ENCODE assay signal across 26 cellular contexts in genomic region chr9:28961625-28962024, GRCh38.
"Had no signal": no experiment of that assay in that cellular context is flagged by ENCODE, and none has a peak within 500 bp of the region (broad histone marks: within the 10 kb centered on the region; RNA-seq: fewer than 3 reads in every experiment).

No MANE protein-coding gene starts in this region.

- H3K4me3 ChIP-seq: Peyer's patch, SJCRH30 had no signal

- H3K27ac ChIP-seq: Peyer's patch, RWPE1, SJCRH30 had no signal

- H3K36me3 Mint-ChIP-seq: activated CD4-positive, alpha-beta memory T cell treated with anti-CD3 and anti-CD28 coated beads for 36 hours; activated naive CD4-positive, alpha-beta T cell treated with anti-CD3 and anti-CD28 coated beads, Interleukin-2, amount 50 U/mL, for 72 hours; brain had no signal

- H3K4me1 ChIP-seq: Peyer's patch, SJCRH30 had no signal

- H3K9me3 ChIP-seq: Peyer's patch, SJCRH30 had no signal

- H3K27me3 Mint-ChIP-seq: activated CD4-positive, alpha-beta memory T cell treated with anti-CD3 and anti-CD28 coated beads for 36 hours; activated CD4-positive, alpha-beta T cell treated with anti-CD3 and anti-CD28 coated beads, Interleukin-2, amount 10 ng/mL, durations not matched to agents 7 days and 5 days; brain; central memory CD8-positive, alpha-beta T cell had no signal

- H3K27me3 ChIP-seq: Peyer's patch, SJCRH30 had no signal

- H3K27ac Mint-ChIP-seq: activated CD4-positive, alpha-beta memory T cell treated with anti-CD3 and anti-CD28 coated beads for 36 hours; activated CD4-positive, alpha-beta T cell treated with anti-CD3 and anti-CD28 coated beads, Interleukin-2, amount 10 ng/mL, durations not matched to agents 7 days and 5 days; activated naive CD4-positive, alpha-beta T cell treated with anti-CD3 and anti-CD28 coated beads, Interleukin-2, amount 50 U/mL, for 72 hours; brain; T-helper 1 cell treated with Interleukin-12 subunit alpha and Interleukin-12 subunit beta and Interleukin-4 antibody, amounts not matched to agents 30 μg/mL and 1 μg/mL, for 36 hours had no signal

- H3K9me3 Mint-ChIP-seq: activated CD4-positive, alpha-beta T cell treated with anti-CD3 and anti-CD28 coated beads, Interleukin-2, amount 10 ng/mL, durations not matched to agents 7 days and 5 days; activated T-cell treated with anti-CD3 and anti-CD28 coated beads, Interleukin-2, amount 50 U/mL, for 4 hours; brain; T-helper 1 cell treated with Interleukin-12 subunit alpha and Interleukin-12 subunit beta and Interleukin-4 antibody, amounts not matched to agents 30 μg/mL and 1 μg/mL, for 36 hours had no signal

- DNase-seq: activated CD4-positive, alpha-beta memory T cell treated with anti-CD3 and anti-CD28 coated beads for 36 hours; activated CD4-positive, alpha-beta T cell treated with anti-CD3 and anti-CD28 coated beads, Interleukin-2, amount 10 ng/mL, durations not matched to agents 7 days and 5 days; activated CD4-positive, CD25-positive, alpha-beta regulatory T cell; activated CD8-positive, alpha-beta memory T cell treated with anti-CD3 and anti-CD28 coated beads for 24 hours; activated effector memory CD4-positive, alpha-beta T cell treated with anti-CD3 and anti-CD28 coated beads, Interleukin-2, amount 50 U/mL, for 16 hours; activated naive CD4-positive, alpha-beta T cell treated with Interleukin-2 at 50 U/mL for 16 hours; activated T-cell treated with anti-CD3 and anti-CD28 coated beads, Interleukin-2, amount 50 U/mL, for 4 hours; amygdala; KG1; NCI-H1048; NCI-H1417; NCI-H1930; NCI-H2107; NCI-H2227 treated with DMSO at 0.1 percent for 48 hours; NCI-H446 treated with DMSO at 0.1 percent for 48 hours; NCI-H524 treated with DMSO at 0.1 percent for 48 hours; NCI-H774; NK-92 treated with Interleukin-12 subunit alpha and Interleukin-12 subunit beta, amount 100 ng/mL, for 24 hours; Peyer's patch; Right ventricle myocardium superior; SJCRH30 had no signal

- H3K4me3 Mint-ChIP-seq: activated CD4-positive, alpha-beta memory T cell treated with anti-CD3 and anti-CD28 coated beads for 36 hours; activated CD4-positive, alpha-beta T cell treated with anti-CD3 and anti-CD28 coated beads, Interleukin-2, amount 10 ng/mL, durations not matched to agents 7 days and 5 days; activated T-cell treated with anti-CD3 and anti-CD28 coated beads, Interleukin-2, amount 50 U/mL, for 4 hours; brain; central memory CD8-positive, alpha-beta T cell; T-helper 1 cell treated with Interleukin-12 subunit alpha and Interleukin-12 subunit beta and Interleukin-4 antibody, amounts not matched to agents 30 μg/mL and 1 μg/mL, for 36 hours had no signal

- H3K36me3 ChIP-seq: Peyer's patch, SJCRH30 had no signal

- ATAC-seq: activated naive CD4-positive, alpha-beta T cell treated with anti-CD3 and anti-CD28 coated beads, Interleukin-2, amount 50 U/mL, for 72 hours; activated T-cell treated with anti-CD3 and anti-CD28 coated beads, Interleukin-2, amount 50 U/mL, for 4 hours had no signal

- H3K4me1 Mint-ChIP-seq: activated CD4-positive, alpha-beta T cell treated with anti-CD3 and anti-CD28 coated beads, Interleukin-2, amount 10 ng/mL, durations not matched to agents 7 days and 5 days; central memory CD8-positive, alpha-beta T cell had no signal
